1 cellular context compared by ENCODE assay signal in the genomic region with DNA sequence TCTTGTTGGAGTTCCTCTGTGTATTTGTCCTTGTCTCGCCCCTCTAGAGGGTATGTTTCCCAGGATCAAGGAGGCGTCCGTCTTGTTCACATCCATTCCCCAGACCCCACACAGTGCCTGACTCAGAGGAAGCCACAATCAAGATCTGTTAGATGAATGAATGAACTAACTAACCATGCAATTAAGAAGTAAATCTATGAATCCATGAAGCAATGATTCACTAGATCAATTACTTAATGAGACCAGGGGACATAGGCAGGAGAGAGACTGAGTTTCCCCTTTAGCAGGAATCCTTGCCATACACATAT.
A peak's percentile ranks its signal among the peaks of the same experiment; 100 is the strongest.
TF ChIP-seq lines count a peak whose summit lies in the region.

No MANE protein-coding gene starts in this region.

TF ChIP-seq in K562, 482 proteins besides CTCF, POLR2A, EP300 and RAD21:
- TF ChIP-seq ZNF24 (IDR thresholded peaks at IDR 0.05), result peak; percentile 77; the same call in 1 of the 2 replicates
- no peak for TF ChIP-seq ZSCAN29 (IDR thresholded peaks at IDR 0.05)
- no peak for TF ChIP-seq EHMT2 (IDR thresholded peaks at IDR 0.05)
- TF ChIP-seq PTRF (tag; IDR thresholded peaks at IDR 0.05), result no peak
- TF ChIP-seq, protein P1, sequence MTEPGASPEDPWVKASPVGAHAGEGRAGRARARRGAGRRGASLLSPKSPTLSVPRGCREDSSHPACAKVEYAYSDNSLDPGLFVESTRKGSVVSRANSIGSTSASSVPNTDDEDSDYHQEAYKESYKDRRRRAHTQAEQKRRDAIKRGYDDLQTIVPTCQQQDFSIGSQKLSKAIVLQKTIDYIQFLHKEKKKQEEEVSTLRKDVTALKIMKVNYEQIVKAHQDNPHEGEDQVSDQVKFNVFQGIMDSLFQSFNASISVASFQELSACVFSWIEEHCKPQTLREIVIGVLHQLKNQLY (CRISPR knock-in tag; conservative IDR thresholded peaks at IDR 0.05), result no peak
- no peak for TF ChIP-seq HDAC1 (IDR thresholded peaks at IDR 0.05)
- TF ChIP-seq NR1H2 (CRISPR knock-in tag; IDR thresholded peaks at IDR 0.05), result no peak
- no peak for TF ChIP-seq RBM15 (IDR thresholded peaks at IDR 0.05; ENCODE audit: insufficient read depth, low read length)
- TF ChIP-seq PHF8 (IDR thresholded peaks at IDR 0.05; ENCODE audit: borderline replicate concordance, low read length), result no peak
- TF ChIP-seq SREBF1 (IDR thresholded peaks at IDR 0.05; ENCODE audit: borderline replicate concordance, low read depth, low read length), result no peak
- TF ChIP-seq KDM1A (IDR thresholded peaks at IDR 0.05), result 0 out of 4 replicates have a peak, but pooled peaks of 1 of the 2 experiments have one; percentile 27
- no peak for TF ChIP-seq TBL1XR1 (IDR thresholded peaks at IDR 0.05; ENCODE audit: low read length in 2 of 2)
- TF ChIP-seq, protein P2, sequence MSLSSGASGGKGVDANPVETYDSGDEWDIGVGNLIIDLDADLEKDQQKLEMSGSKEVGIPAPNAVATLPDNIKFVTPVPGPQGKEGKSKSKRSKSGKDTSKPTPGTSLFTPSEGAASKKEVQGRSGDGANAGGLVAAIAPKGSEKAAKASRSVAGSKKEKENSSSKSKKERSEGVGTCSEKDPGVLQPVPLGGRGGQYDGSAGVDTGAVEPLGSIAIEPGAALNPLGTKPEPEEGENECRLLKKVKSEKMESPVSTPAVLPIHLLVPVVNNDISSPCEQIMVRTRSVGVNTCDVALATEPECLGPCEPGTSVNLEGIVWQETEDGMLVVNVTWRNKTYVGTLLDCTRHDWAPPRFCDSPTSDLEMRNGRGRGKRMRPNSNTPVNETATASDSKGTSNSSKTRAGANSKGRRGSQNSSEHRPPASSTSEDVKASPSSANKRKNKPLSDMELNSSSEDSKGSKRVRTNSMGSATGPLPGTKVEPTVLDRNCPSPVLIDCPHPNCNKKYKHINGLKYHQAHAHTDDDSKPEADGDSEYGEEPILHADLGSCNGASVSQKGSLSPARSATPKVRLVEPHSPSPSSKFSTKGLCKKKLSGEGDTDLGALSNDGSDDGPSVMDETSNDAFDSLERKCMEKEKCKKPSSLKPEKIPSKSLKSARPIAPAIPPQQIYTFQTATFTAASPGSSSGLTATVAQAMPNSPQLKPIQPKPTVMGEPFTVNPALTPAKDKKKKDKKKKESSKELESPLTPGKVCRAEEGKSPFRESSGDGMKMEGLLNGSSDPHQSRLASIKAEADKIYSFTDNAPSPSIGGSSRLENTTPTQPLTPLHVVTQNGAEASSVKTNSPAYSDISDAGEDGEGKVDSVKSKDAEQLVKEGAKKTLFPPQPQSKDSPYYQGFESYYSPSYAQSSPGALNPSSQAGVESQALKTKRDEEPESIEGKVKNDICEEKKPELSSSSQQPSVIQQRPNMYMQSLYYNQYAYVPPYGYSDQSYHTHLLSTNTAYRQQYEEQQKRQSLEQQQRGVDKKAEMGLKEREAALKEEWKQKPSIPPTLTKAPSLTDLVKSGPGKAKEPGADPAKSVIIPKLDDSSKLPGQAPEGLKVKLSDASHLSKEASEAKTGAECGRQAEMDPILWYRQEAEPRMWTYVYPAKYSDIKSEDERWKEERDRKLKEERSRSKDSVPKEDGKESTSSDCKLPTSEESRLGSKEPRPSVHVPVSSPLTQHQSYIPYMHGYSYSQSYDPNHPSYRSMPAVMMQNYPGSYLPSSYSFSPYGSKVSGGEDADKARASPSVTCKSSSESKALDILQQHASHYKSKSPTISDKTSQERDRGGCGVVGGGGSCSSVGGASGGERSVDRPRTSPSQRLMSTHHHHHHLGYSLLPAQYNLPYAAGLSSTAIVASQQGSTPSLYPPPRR (CRISPR knock-in tag; IDR thresholded peaks at IDR 0.05; ENCODE audit: borderline replicate concordance), result no peak
- no peak for TF ChIP-seq E2F3 (CRISPR knock-in tag; IDR thresholded peaks at IDR 0.05)
